ENCODE assay signal across 8 cellular contexts in the genomic region with DNA sequence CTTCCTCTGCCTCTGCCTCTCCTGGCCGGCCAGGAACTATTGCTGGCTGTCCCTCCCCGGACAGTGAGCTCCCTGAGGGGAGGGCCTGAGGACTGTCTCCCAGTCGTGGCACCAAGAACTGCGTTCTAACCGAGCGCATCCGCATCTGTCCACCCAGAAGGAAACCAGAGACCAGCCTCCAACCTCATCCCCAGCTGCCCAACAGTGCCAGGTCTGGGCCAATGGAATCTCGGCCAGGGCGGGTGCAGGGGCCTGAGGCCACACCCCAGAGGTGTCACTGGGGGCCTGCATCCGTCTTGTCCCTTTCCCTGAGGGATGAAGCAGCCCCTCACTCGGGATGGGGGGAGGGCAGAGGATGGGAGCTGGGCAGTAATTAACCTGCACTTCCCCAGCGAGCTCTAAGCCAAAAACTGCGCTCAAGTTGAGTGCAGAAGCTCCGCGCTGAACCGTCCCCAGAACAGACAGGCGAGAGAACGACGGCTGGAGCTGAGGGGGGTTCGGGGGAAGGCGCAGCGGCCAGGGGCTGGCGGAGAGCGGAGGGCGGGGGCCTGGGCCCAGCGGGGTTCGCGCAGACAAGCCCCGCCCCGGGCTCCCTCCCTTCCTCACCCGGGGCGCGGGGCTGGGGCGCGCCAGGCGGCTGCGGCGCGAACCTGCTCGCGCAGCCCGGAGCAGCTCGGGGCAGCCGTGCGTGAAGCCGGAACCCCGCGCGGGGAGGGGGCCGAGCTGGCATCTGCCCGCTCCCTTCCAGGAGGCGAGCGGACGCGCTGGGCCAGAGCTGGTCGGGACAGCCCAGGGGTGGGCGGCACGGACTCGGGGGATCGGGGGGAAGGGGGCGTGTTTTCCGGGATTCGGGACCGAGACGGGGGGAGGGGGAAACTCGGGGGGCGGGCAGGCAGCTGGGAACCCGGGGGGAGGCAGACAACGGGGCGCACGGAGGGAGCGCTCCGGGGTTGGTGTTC.
DNase-seq lines count a peak whose midpoint lies in the region; ATAC-seq and TF ChIP-seq lines count a peak whose summit lies in the region.

No MANE protein-coding gene starts in this region.

- peak; percentile 55 for ATAC-seq in GM19023 (IDR thresholded peaks at IDR 0.05; ENCODE audit: unreplicated experiment)
- peak; percentile 38 for ATAC-seq in HG03196 (IDR thresholded peaks at IDR 0.05; ENCODE audit: unreplicated experiment)
- ATAC-seq in effector memory CD8-positive, alpha-beta T cell (replicated peaks) = peak; percentile 60
- ATAC-seq in memory B cell (ENCODE audit: low read depth) = peak; percentile 67

- peaks cover 31 to 41% of the 10 kb centered on the region in 2 donors for H3K4me1 Mint-ChIP-seq in effector memory CD8-positive, alpha-beta T cell (ENCODE audit: low read depth in 2 of 2)
- peaks cover 26% of the 10 kb centered on the region for H3K4me1 Mint-ChIP-seq in memory B cell

- H3K4me3 ChIP-seq in AG10803 (ENCODE audit: low read length) = peak overlapping the region; percentile 73

- DNase-seq in AG10803 (ENCODE audit: low read depth) = peak; percentile 67
- peak; percentile 96 for DNase-seq in NCI-H69 (lab: John Stamatoyannopoulos, UW)
- peak; percentile 16 to 34 for DNase-seq in activated CD8-positive, alpha-beta memory T cell treated with anti-CD3 and anti-CD28 coated beads for 4 hours (ENCODE audit: low read depth in 2 of 2)
- DNase-seq in effector memory CD8-positive, alpha-beta T cell = peak; percentile 66 to 75 (median 67)
- peak; percentile 78 to 79 for DNase-seq in memory B cell (ENCODE audit: low spot score in 2 of 2)
- DNase-seq in stimulated activated CD8-positive, alpha-beta memory T cell treated with anti-CD3 and anti-CD28 coated beads, Interleukin-12 subunit alpha, Interleukin-12 subunit beta, amount 100 ng/mL, for 4 hours (ENCODE audit: low read depth) = peak; percentile 56

- no peak for TF ChIP-seq CTCF in AG10803 (conservative IDR thresholded peaks at IDR 0.05; ENCODE audit: low read length)

- no peaks in the 10 kb centered on the region for H3K9me3 Mint-ChIP-seq in effector memory CD8-positive, alpha-beta T cell
- H3K9me3 Mint-ChIP-seq in memory B cell = no peaks in the 10 kb centered on the region

- peak overlapping the region; percentile 70 to 82 for H3K27ac Mint-ChIP-seq in effector memory CD8-positive, alpha-beta T cell
- peak overlapping the region; percentile 88 for H3K27ac Mint-ChIP-seq in memory B cell

- H3K4me3 Mint-ChIP-seq in effector memory CD8-positive, alpha-beta T cell = peak overlapping the region; percentile 49 to 59
- peak overlapping the region; percentile 91 for H3K4me3 Mint-ChIP-seq in memory B cell

- peaks cover 30% of the 10 kb centered on the region for H3K36me3 Mint-ChIP-seq in effector memory CD8-positive, alpha-beta T cell (ENCODE audit: insufficient read depth)
- peaks cover 7% of the 10 kb centered on the region for H3K36me3 Mint-ChIP-seq in memory B cell

- H3K27me3 Mint-ChIP-seq in effector memory CD8-positive, alpha-beta T cell = no peaks in the 10 kb centered on the region
- H3K27me3 Mint-ChIP-seq in memory B cell = no peaks in the 10 kb centered on the region

Comparison
In these comparisons a context has a peak if more than half of its experiments do, and no peak if none do; other contexts are left out.
1. Peak in every context shown above with its lines: DNase-seq, ATAC-seq and H3K4me3 ChIP-seq.
2. DNase-seq: peak in every context shown above with its lines; median percentile 96 in NCI-H69; 78 in memory B cell; 67 in AG10803; 67 in effector memory CD8-positive, alpha-beta T cell; 56 in stimulated activated CD8-positive, alpha-beta memory T cell treated with anti-CD3 and anti-CD28 coated beads, Interleukin-12 subunit alpha, Interleukin-12 subunit beta, amount 100 ng/mL, for 4 hours; 25 in activated CD8-positive, alpha-beta memory T cell treated with anti-CD3 and anti-CD28 coated beads for 4 hours.